20 cellular contexts compared by ENCODE assay signal in genomic region chr6:45812937-45813336, GRCh38.
A peak's percentile ranks its signal among the peaks of the same experiment; 100 is the strongest.
DNase-seq lines count a peak whose midpoint lies in the region; ATAC-seq and TF ChIP-seq lines count a peak whose summit lies in the region.
"Had no signal": no experiment of that assay in that cellular context is flagged by ENCODE, and none has a peak within 500 bp of the region (broad histone marks: within the 10 kb centered on the region; RNA-seq: fewer than 3 reads in every experiment).

No MANE protein-coding gene starts in this region.

- H3K23ac ChIP-seq in IMR-90 (ENCODE audit: low read depth, low read length): no peak overlapping the region

- no peak overlapping the region for H3K27ac Mint-ChIP-seq in MCF 10A (ENCODE audit: low read depth, unreplicated experiment)
- H3K27ac Mint-ChIP-seq: activated naive CD4-positive, alpha-beta T cell treated with anti-CD3 and anti-CD28 coated beads, Interleukin-2, amount 10 ng/mL, durations not matched to agents 7 days and 5 days; CD4-positive, alpha-beta memory T cell; HFFc6; memory B cell had no signal

- DNase-seq in IMR-90: peak; percentile 6
- peak; percentile 27 for DNase-seq in amniotic epithelial cell (ENCODE audit: low read depth)
- no peak for DNase-seq in left cardiac atrium
- DNase-seq in pons (ENCODE audit: low spot score): peak; percentile 85
- DNase-seq in MCF 10A (ENCODE audit: unreplicated experiment): no peak
- DNase-seq in activated CD4-positive, alpha-beta T cell treated with anti-CD3 and anti-CD28 coated beads for 1 hour: no peak
- DNase-seq: activated naive CD4-positive, alpha-beta T cell treated with anti-CD3 and anti-CD28 coated beads, Interleukin-2, amount 10 ng/mL, durations not matched to agents 7 days and 5 days; activated T-cell treated with anti-CD3 and anti-CD28 coated beads for 4 hours; CD4-positive, alpha-beta memory T cell; erythroblast; HFFc6; NCI-H1417 treated with DMSO at 0.1 percent for 48 hours; NCI-H2171 treated with DMSO at 0.1 percent for 48 hours; right lobe of liver; stimulated activated CD4-positive, alpha-beta T cell treated with anti-CD3 and anti-CD28 coated beads, Interleukin-1b, Interleukin-23, amount 100 ng/mL, for 48 hours; stomach had no signal

- no peak overlapping the region for H2AFZ ChIP-seq in IMR-90 (replicated peaks; ENCODE audit: low read length, poor library complexity)

- no peak overlapping the region for H2BK15ac ChIP-seq in IMR-90 (ENCODE audit: low read depth, low read length)

- no peak overlapping the region for H2AK9ac ChIP-seq in IMR-90 (replicated peaks; ENCODE audit: low read depth, low read length, poor library complexity)

- peaks cover 21% of the 10 kb centered on the region for H3K27me3 ChIP-seq in IMR-90 (ENCODE audit: control insufficient read depth, insufficient read depth, low read length)
- H3K27me3 ChIP-seq: breast epithelium, right lobe of liver, stomach had no signal

- H3K4me3 ChIP-seq in IMR-90 (ENCODE audit: insufficient read depth, low read depth, low read length): no peak overlapping the region
- H3K4me3 ChIP-seq: breast epithelium, right lobe of liver, stomach had no signal

- dilution Hi-C loops in IMR-90 (cut with HindIII; ENCODE audit: low sequenced_read_pairs, unreplicated experiment): no loop called here

- no peak for TF ChIP-seq RAD21 in IMR-90 (IDR thresholded peaks at IDR 0.05; ENCODE audit: low read length)

- H4K8ac ChIP-seq in IMR-90 (ENCODE audit: low read depth in 2 of 2, low read length in 2 of 2): no peak overlapping the region

- H3K4me1 Mint-ChIP-seq in MCF 10A (ENCODE audit: insufficient read depth, unreplicated experiment): no peaks in the 10 kb centered on the region
- H3K4me1 Mint-ChIP-seq: activated naive CD4-positive, alpha-beta T cell treated with anti-CD3 and anti-CD28 coated beads, Interleukin-2, amount 10 ng/mL, durations not matched to agents 7 days and 5 days; CD4-positive, alpha-beta memory T cell had no signal

- in situ Hi-C loops in IMR-90 (cut with MboI; ENCODE audit: low sequenced_read_pairs): no loop called here

- H2BK5ac ChIP-seq in IMR-90 (ENCODE audit: low read depth, low read length, poor library complexity, severe bottlenecking): no peak overlapping the region

- H3K36me3 Mint-ChIP-seq in MCF 10A (ENCODE audit: insufficient read depth, unreplicated experiment): peaks cover 10% of the 10 kb centered on the region
- H3K36me3 Mint-ChIP-seq: activated naive CD4-positive, alpha-beta T cell treated with anti-CD3 and anti-CD28 coated beads, Interleukin-2, amount 10 ng/mL, durations not matched to agents 7 days and 5 days; memory B cell had no signal

- no peak overlapping the region for H4K5ac ChIP-seq in IMR-90 (ENCODE audit: low read depth, low read length)

- no peak overlapping the region for H2BK20ac ChIP-seq in IMR-90 (ENCODE audit: low read depth, low read length)

- no peaks in the 10 kb centered on the region; the same call in 1 of the 2 replicates for H3K4me1 ChIP-seq in IMR-90 (ENCODE audit: control insufficient read depth, insufficient read depth, low read length)
- H3K4me1 ChIP-seq: breast epithelium, right lobe of liver, stomach had no signal

- H3K36me3 ChIP-seq in IMR-90 (ENCODE audit: control insufficient read depth, insufficient read depth, low read length): no peaks in the 10 kb centered on the region
- H3K36me3 ChIP-seq: breast epithelium, right lobe of liver, stomach had no signal

- H3K27ac ChIP-seq in IMR-90 (ENCODE audit: insufficient read depth, low read length): no peak overlapping the region
- H3K27ac ChIP-seq: breast epithelium, right lobe of liver, stomach had no signal

- peaks cover 13% of the 10 kb centered on the region for H3K27me3 Mint-ChIP-seq in MCF 10A (ENCODE audit: insufficient read depth, unreplicated experiment)

- H3K9me3 Mint-ChIP-seq in MCF 10A (ENCODE audit: unreplicated experiment): no peaks in the 10 kb centered on the region
- H3K9me3 Mint-ChIP-seq: activated naive CD4-positive, alpha-beta T cell treated with anti-CD3 and anti-CD28 coated beads, Interleukin-2, amount 10 ng/mL, durations not matched to agents 7 days and 5 days; HFFc6; memory B cell had no signal

- no peak overlapping the region for H3K4ac ChIP-seq in IMR-90 (ENCODE audit: low read depth, low read length)

- no peak overlapping the region for H3K4me2 ChIP-seq in IMR-90 (ENCODE audit: low read depth, low read length)

- no peak overlapping the region for H3K14ac ChIP-seq in IMR-90 (replicated peaks; ENCODE audit: low read depth, low read length)

- H3K9me3 ChIP-seq in IMR-90 (ENCODE audit: control insufficient read depth, insufficient read depth, low read length): no peaks in the 10 kb centered on the region
- H3K9me3 ChIP-seq: breast epithelium, right lobe of liver, stomach had no signal

- H4K20me1 ChIP-seq in IMR-90 (ENCODE audit: insufficient read depth, low read length): no peaks in the 10 kb centered on the region

- H3K18ac ChIP-seq in IMR-90 (ENCODE audit: low read depth, low read length): no peak overlapping the region

- H2BK120ac ChIP-seq in IMR-90 (ENCODE audit: low read depth, low read length): no peak overlapping the region

- no peak overlapping the region for H4K91ac ChIP-seq in IMR-90 (ENCODE audit: insufficient read depth, low read depth, low read length)

- no peak for ATAC-seq in IMR-90 (ENCODE audit: low read depth)
- ATAC-seq in left cardiac atrium: peak; percentile 53 to 54
- ATAC-seq in GM19397 (IDR thresholded peaks at IDR 0.05; ENCODE audit: unreplicated experiment): no peak
- no peak for ATAC-seq in HG02981 (IDR thresholded peaks at IDR 0.05; ENCODE audit: unreplicated experiment)
- ATAC-seq: right lobe of liver had no signal

- no peaks in the 10 kb centered on the region for H3K9me1 ChIP-seq in IMR-90 (ENCODE audit: insufficient read depth, low read length)

- no peaks in the 10 kb centered on the region for H3K79me1 ChIP-seq in IMR-90 (ENCODE audit: low read depth in 1 of 2, low read length in 2 of 2)

- CTCF ChIA-PET in IMR-90 (lab: Yijun Ruan, JAX): no interaction called here
- CTCF ChIA-PET in MCF 10A (lab: Yijun Ruan, JAX): interaction anchor here (0.6 kb wide), 2 partner anchors 198 to 1166 kb away, joined by 3 read pairs; no protein-coding TSS in a partner anchor

- H3K4me3 Mint-ChIP-seq in MCF 10A (ENCODE audit: unreplicated experiment): no peak overlapping the region
- H3K4me3 Mint-ChIP-seq: activated naive CD4-positive, alpha-beta T cell treated with anti-CD3 and anti-CD28 coated beads, Interleukin-2, amount 10 ng/mL, durations not matched to agents 7 days and 5 days; CD4-positive, alpha-beta memory T cell; HFFc6; memory B cell had no signal

- no peak overlapping the region for H3K56ac ChIP-seq in IMR-90 (ENCODE audit: extremely low read depth, insufficient read depth, low read length)

- H2AK5ac ChIP-seq in IMR-90 (ENCODE audit: low read depth, low read length): no peak overlapping the region

- intact Hi-C loops in IMR-90 (cut with micrococcal nuclease): no loop called here
- intact Hi-C loops in left cardiac atrium (cut with DNase I): no loop called here
- intact Hi-C loops in MCF 10A (cut with micrococcal nuclease): no loop called here

- 29% methylated on average over 3 of the region's 6 CpGs; no CpG with 5 or more reads in 1 of the 2 experiments for WGBS in IMR-90 (ENCODE audit: extremely low coverage in 2 of 2, insufficient read length in 1 of 2), 2 experiments

- no peak for TF ChIP-seq POLR2A in IMR-90 (IDR thresholded peaks at IDR 0.05; ENCODE audit: low read depth, low read length)

- POLR2A ChIA-PET in IMR-90 (lab: Charles Lee; ENCODE audit: unreplicated experiment): no interaction called here
- POLR2A ChIA-PET in MCF 10A (lab: Yijun Ruan, JAX): no interaction called here

- H3K9ac ChIP-seq in IMR-90 (ENCODE audit: low read depth, low read length): no peak overlapping the region

- TF ChIP-seq CTCF in IMR-90 (conservative IDR thresholded peaks at IDR 0.05; ENCODE audit: low read depth, low read length): no peak
- no peak for TF ChIP-seq CTCF in MCF 10A (IDR thresholded peaks at IDR 0.05; ENCODE audit: unreplicated experiment)

- BruUV-seq in IMR-90 (replicated peaks; lab: Mats Ljungman, UMichigan) (no TSS peak), MCF 10A (replicated peaks; lab: Mats Ljungman, UMichigan) (no TSS peak)

TF ChIP-seq in IMR-90, 13 proteins besides CTCF, POLR2A, EP300 and RAD21:
- no peak for TF ChIP-seq CHD1 (IDR thresholded peaks at IDR 0.05; ENCODE audit: low read depth, low read length)
- no peak for TF ChIP-seq RFX5 (IDR thresholded peaks at IDR 0.05; ENCODE audit: low read depth, low read length)
- no peak for TF ChIP-seq NFE2L2 (IDR thresholded peaks at IDR 0.05; ENCODE audit: low read depth, low read length)
- no peak for TF ChIP-seq MAFK (IDR thresholded peaks at IDR 0.05; ENCODE audit: low read depth, low read length)
- TF ChIP-seq RCOR1 (IDR thresholded peaks at IDR 0.05; ENCODE audit: insufficient replicate concordance, low read length): no peak
- no peak for TF ChIP-seq FOS (IDR thresholded peaks at IDR 0.05; ENCODE audit: low read depth, low read length)
TF ChIP-seq in IMR-90: peak in this region for 0.

Comparison
In these comparisons a context has a peak if more than half of its experiments do, and no peak if none do; other contexts are left out.
1. ATAC-seq: peak in left cardiac atrium (2 of 2); none in IMR-90 (single experiment), GM19397 (single experiment) and HG02981 (single experiment).
2. DNase-seq: peak in IMR-90 (single experiment), amniotic epithelial cell (single experiment) and pons (single experiment); none in left cardiac atrium (single experiment), MCF 10A (single experiment) and activated CD4-positive, alpha-beta T cell treated with anti-CD3 and anti-CD28 coated beads for 1 hour (single experiment).